In genomic region chr1:30338765-30339164, GRCh38 we compare ENCODE assay signal across 32 cellular contexts.
"Had no signal": no experiment of that assay in that cellular context is flagged by ENCODE, and none has a peak within 500 bp of the region (broad histone marks: within the 10 kb centered on the region; RNA-seq: fewer than 3 reads in every experiment).

No MANE protein-coding gene starts in this region.

- FAIRE-seq: endometrium, endothelial cell of umbilical vein had no signal

- H3K9me3 ChIP-seq: adrenal gland, body of pancreas, colonic mucosa, esophagus squamous epithelium had no signal

- DNase-seq: activated CD4-positive, alpha-beta memory T cell treated with anti-CD3 and anti-CD28 coated beads for 36 hours; activated CD4-positive, alpha-beta T cell treated with anti-CD3 and anti-CD28 coated beads for 36 hours; activated CD4-positive, alpha-beta T cell treated with anti-CD3 and anti-CD28 coated beads, Interleukin-2, amount 10 ng/mL, durations not matched to agents 24 days and 14 days; activated CD4-positive, CD25-positive, alpha-beta regulatory T cell; activated CD4-positive, CD25-positive, alpha-beta regulatory T cell treated with anti-CD3 and anti-CD28 coated beads, Interleukin-2, amount 50 U/mL, for 72 hours; activated CD8-positive, alpha-beta memory T cell treated with anti-CD3 and anti-CD28 coated beads, Interleukin-2, amount 50 U/mL, for 4 hours; activated CD8-positive, alpha-beta T cell treated with anti-CD3 and anti-CD28 coated beads, Interleukin-2, amount 10 ng/mL, durations not matched to agents 7 days and 5 days; activated effector memory CD4-positive, alpha-beta T cell treated with anti-CD3 and anti-CD28 coated beads, Interleukin-2, amount 50 U/mL, for 16 hours; activated naive CD4-positive, alpha-beta T cell treated with anti-CD3 and anti-CD28 coated beads for 36 hours; activated naive CD8-positive, alpha-beta T cell treated with anti-CD3 and anti-CD28 coated beads for 36 hours; activated naive CD8-positive, alpha-beta T cell treated with anti-CD3 and anti-CD28 coated beads, Interleukin-2, amount 50 U/mL, for 24 hours; activated T-cell treated with anti-CD3 and anti-CD28 coated beads, Interleukin-2, amount 50 U/mL, for 1 hour; activated T-cell treated with anti-CD3 and anti-CD28 coated beads, Interleukin-2, amount 50 U/mL, for 48 hours; amygdala; aorta; body of pancreas; central memory CD4-positive, alpha-beta T cell; cerebellar nuclear complex; colonic mucosa; effector CD8-positive, alpha-beta T cell; esophagus squamous epithelium; foreskin melanocyte; heart right ventricle; T1000 had no signal

- H3K4me2 ChIP-seq: hepatocyte had no signal

- H3K79me2 ChIP-seq: hepatocyte had no signal

- H3K36me3 ChIP-seq: adrenal gland, cardiac muscle cell, colonic mucosa, esophagus squamous epithelium, gastroesophageal sphincter, heart right ventricle had no signal

- H3K27ac ChIP-seq: adrenal gland, body of pancreas, cardiac muscle cell, colonic mucosa, epithelial cell of prostate, esophagus squamous epithelium, gastroesophageal sphincter, heart right ventricle, hepatocyte had no signal

- ATAC-seq: activated CD4-positive, alpha-beta T cell treated with anti-CD3 and anti-CD28 coated beads for 36 hours; activated CD8-positive, alpha-beta memory T cell treated with anti-CD3 and anti-CD28 coated beads, Interleukin-2, amount 10 ng/mL, durations not matched to agents 7 days and 5 days; activated CD8-positive, alpha-beta T cell treated with anti-CD3 and anti-CD28 coated beads, Interleukin-2, amount 10 ng/mL, durations not matched to agents 7 days and 5 days; activated naive CD8-positive, alpha-beta T cell treated with anti-CD3 and anti-CD28 coated beads, Interleukin-2, amount 50 U/mL, for 24 hours; body of pancreas; gastroesophageal sphincter; heart right ventricle had no signal

- H3K27me3 ChIP-seq: body of pancreas had no signal

- H2AFZ ChIP-seq: hepatocyte had no signal

- H3K4me3 ChIP-seq: adrenal gland, body of pancreas, cardiac muscle cell, colonic mucosa, esophagus squamous epithelium, gastroesophageal sphincter, heart right ventricle, hepatocyte had no signal

- H3K4me1 ChIP-seq: adrenal gland, body of pancreas, colonic mucosa, esophagus squamous epithelium, gastroesophageal sphincter had no signal
